8 cellular contexts compared by ENCODE assay signal in the genomic region with DNA sequence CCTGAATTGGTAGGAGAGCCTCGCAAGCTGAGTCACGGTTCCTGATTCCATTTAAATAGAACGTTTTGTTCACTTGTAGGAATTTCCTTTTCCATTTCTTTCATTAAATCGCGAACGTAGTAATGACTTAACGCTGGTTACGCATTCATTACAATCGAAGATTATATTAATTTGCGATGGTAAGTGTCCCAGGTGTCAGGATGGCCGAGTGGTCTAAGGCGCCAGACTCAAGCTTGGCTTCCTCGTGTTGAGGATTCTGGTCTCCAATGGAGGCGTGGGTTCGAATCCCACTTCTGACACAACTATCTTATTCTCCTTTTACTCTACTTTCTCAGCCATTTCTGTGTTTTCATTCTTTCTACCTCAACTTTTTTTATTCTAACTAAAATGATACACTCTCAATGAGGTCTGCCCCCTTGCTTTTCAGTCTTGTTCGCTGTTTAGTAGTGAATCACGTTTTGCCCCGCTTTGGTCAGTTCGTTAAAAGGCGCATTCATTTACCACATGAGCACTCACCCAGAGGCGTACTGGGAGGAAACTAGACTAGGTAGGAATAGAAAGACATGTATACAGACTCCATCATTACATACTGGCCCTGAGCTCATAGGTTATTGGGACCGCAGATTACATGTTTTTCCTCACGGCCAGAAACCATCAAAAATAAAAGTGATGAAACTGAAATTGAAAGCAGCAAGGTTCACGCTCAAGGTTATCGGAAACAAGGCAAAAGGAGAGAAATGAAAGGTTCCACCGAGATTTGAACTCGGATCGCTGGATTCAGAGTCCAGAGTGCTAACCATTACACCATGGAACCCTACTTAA. TPM values are rescaled to one million over a fixed set of nuclear protein-coding genes. Genes with fewer than 3 reads are reported as not detected.
DNase-seq lines count a peak whose midpoint lies in the region; ATAC-seq, FAIRE-seq and TF ChIP-seq lines count a peak whose summit lies in the region.

No MANE protein-coding gene starts in this region.

- TF ChIP-seq POLR2A in GM12892 (IDR thresholded peaks at IDR 0.05; ENCODE audit: low read depth, low read length), result no peak
- TF ChIP-seq POLR2A in K562 (conservative IDR thresholded peaks at IDR 0.05), result no peak

- in situ Hi-C loops in K562 (cut with MboI), result no loop called here

- H3K4me1 ChIP-seq in K562 (replicated peaks in 1 of 2; ENCODE audit: control insufficient read depth in 2 of 2, insufficient read depth in 2 of 2, low read length in 2 of 2) (peaks cover 3 to 20% of the 10 kb centered on the region in 2 experiments; a peak in 3 of 5 replicates), iPS DF 6.9 (ENCODE audit: control insufficient read depth, insufficient read depth, low read length) (no peaks in the 10 kb centered on the region)

- peak; percentile 88 for TF ChIP-seq EP300 in K562 (IDR thresholded peaks at IDR 0.05; ENCODE audit: low read length)

- no peaks in the 10 kb centered on the region for H4K20me1 ChIP-seq in K562 (replicated peaks; ENCODE audit: control insufficient read depth, insufficient read depth, low read length)

- peak; percentile 67 for FAIRE-seq in GM12892 (lab: Jason Lieb, UNC)
- peak; percentile 58 for FAIRE-seq in K562 (lab: Jason Lieb, UNC)

- POLR2A ChIA-PET in K562 (lab: Yijun Ruan, JAX), result interaction anchor here (0.5 to 9.9 kb wide), 13 partner anchors 11 to 1797 kb away, joined by 3 to 68 read pairs (median 4); a partner anchor contains a TSS

- H3K27ac ChIP-seq in K562 (ENCODE audit: extremely low read depth, low read depth, low read length) (peak overlapping the region; percentile 91), iPS DF 6.9 (ENCODE audit: low read length) (no peak overlapping the region)

- H3K9me3 ChIP-seq in K562 (replicated peaks; ENCODE audit: control insufficient read depth, insufficient read depth, low read depth, low read length) (no peaks in the 10 kb centered on the region), iPS DF 6.9 (ENCODE audit: control insufficient read depth, insufficient read depth, low read length) (no peaks in the 10 kb centered on the region)

- peak in 1 of 2 experiments; percentile 52; a peak in 2 of 4 replicates for TF ChIP-seq RAD21 in K562 (CRISPR knock-in tag; conservative IDR thresholded peaks at IDR 0.05 in 1 of 2, IDR thresholded peaks at IDR 0.05 in 1 of 2)

- BruUV-seq in K562 (replicated peaks; lab: Mats Ljungman, UMichigan), result no TSS peak

- DNase-seq in GM12892 (ENCODE audit: insufficient read length), result no peak
- peak; percentile 67 for DNase-seq in NCI-H2029 (lab: John Stamatoyannopoulos, UW)
- DNase-seq in T1000 (lab: John Stamatoyannopoulos, UW), result peak; percentile 80
- peak; percentile 62 to 94 (median 68) for DNase-seq in K562 (ENCODE audit: extremely low read depth in 1 of 4, low spot score in 3 of 4)
- peak; percentile 55 for DNase-seq in iPS DF 6.9 (ENCODE audit: low read depth, low spot score)
- peak; percentile 85 for DNase-seq in sciatic nerve (ENCODE audit: low spot score)

- H3K36me3 ChIP-seq in K562 (ENCODE audit: control insufficient read depth, insufficient read depth, low read length), result no peaks in the 10 kb centered on the region
- H3K36me3 ChIP-seq in iPS DF 6.9 (ENCODE audit: control insufficient read depth, insufficient read depth, low read length), result no peaks in the 10 kb centered on the region

- WGBS in K562 (ENCODE audit: insufficient coverage, low coverage, missing lambda C conversion rate), result 0% methylated on average over 28 of the region's 28 CpGs
- no CpG with 5 or more reads among the region's 28 CpGs for WGBS in iPS DF 6.9 (ENCODE audit: insufficient coverage, insufficient read length)

- H3K27me3 ChIP-seq in K562 (ENCODE audit: control insufficient read depth in 2 of 2, insufficient read depth in 2 of 2, low read length in 2 of 2) (no peaks in the 10 kb centered on the region), iPS DF 6.9 (ENCODE audit: control insufficient read depth, insufficient read depth, low read length) (no peaks in the 10 kb centered on the region)

- peak overlapping the region; percentile 99 for H3K4me2 ChIP-seq in K562 (ENCODE audit: insufficient read depth, low read length)

- no peaks in the 10 kb centered on the region for H3K79me2 ChIP-seq in K562 (ENCODE audit: control insufficient read depth, insufficient read depth, low read length)

- H3K4me3 ChIP-seq in K562 (peak overlapping the region; percentile 64), iPS DF 6.9 (ENCODE audit: low read length) (peak overlapping the region; percentile 92; the same call in 1 of the 2 replicates)

- TF ChIP-seq CTCF in K562 (IDR thresholded peaks at IDR 0.05 in 2 of 3, conservative IDR thresholded peaks at IDR 0.05 in 1 of 3; ENCODE audit: insufficient read depth in 2 of 3, low read depth in 1 of 3, low read length in 3 of 3), result no peak; a peak in 2 of 6 replicates

- H2AFZ ChIP-seq in K562 (ENCODE audit: low read depth, low read length), result peak overlapping the region; percentile 97

- CTCF ChIA-PET in K562 (lab: Yijun Ruan, JAX; ENCODE audit: low intra/inter-chr PET ratio), result interaction anchor here (0.7 to 4.1 kb wide), 6 partner anchors 11 to 103 kb away, joined by 3 to 20 read pairs (median 8); no protein-coding TSS in a partner anchor

- H3K9me1 ChIP-seq in K562 (ENCODE audit: control insufficient read depth, insufficient read depth, low read length), result no peaks in the 10 kb centered on the region

- peak; percentile 65 for ATAC-seq in HG02870 (IDR thresholded peaks at IDR 0.05; ENCODE audit: unreplicated experiment)
- ATAC-seq in K562, result peak; percentile 82
- ATAC-seq in sciatic nerve, result peak; percentile 89
- no peak for ATAC-seq in HG03469 (IDR thresholded peaks at IDR 0.05; ENCODE audit: unreplicated experiment)

- peak overlapping the region; percentile 92 to 94 for H3K9ac ChIP-seq in K562 (ENCODE audit: insufficient read depth in 1 of 2, low read depth in 2 of 2, low read length in 2 of 2)

- intact Hi-C loops in K562 (cut with micrococcal nuclease) (loop anchor here (1.0 to 5.0 kb wide), 12 partner anchors 14 to 691 kb away; a partner anchor contains a TSS), sciatic nerve (cut with DNase I) (no loop called here)

TF ChIP-seq in K562, 482 proteins besides CTCF, POLR2A, EP300 and RAD21 (continues in another document):
- no peak for TF ChIP-seq ZNF134 (CRISPR knock-in tag; conservative IDR thresholded peaks at IDR 0.05)
- no peak for TF ChIP-seq ZNF311 (CRISPR knock-in tag; IDR thresholded peaks at IDR 0.05)
- no peak for TF ChIP-seq PML (IDR thresholded peaks at IDR 0.05; ENCODE audit: low read length)
- TF ChIP-seq, protein P1, sequence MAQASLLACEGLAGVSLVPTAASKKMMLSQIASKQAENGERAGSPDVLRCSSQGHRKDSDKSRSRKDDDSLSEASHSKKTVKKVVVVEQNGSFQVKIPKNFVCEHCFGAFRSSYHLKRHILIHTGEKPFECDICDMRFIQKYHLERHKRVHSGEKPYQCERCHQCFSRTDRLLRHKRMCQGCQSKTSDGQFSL (CRISPR knock-in tag; IDR thresholded peaks at IDR 0.05), result peak; percentile 25; the same call in 1 of the 2 replicates
- TF ChIP-seq, protein P1 (tag; IDR thresholded peaks at IDR 0.05), result no peak
- TF ChIP-seq, protein P2, sequence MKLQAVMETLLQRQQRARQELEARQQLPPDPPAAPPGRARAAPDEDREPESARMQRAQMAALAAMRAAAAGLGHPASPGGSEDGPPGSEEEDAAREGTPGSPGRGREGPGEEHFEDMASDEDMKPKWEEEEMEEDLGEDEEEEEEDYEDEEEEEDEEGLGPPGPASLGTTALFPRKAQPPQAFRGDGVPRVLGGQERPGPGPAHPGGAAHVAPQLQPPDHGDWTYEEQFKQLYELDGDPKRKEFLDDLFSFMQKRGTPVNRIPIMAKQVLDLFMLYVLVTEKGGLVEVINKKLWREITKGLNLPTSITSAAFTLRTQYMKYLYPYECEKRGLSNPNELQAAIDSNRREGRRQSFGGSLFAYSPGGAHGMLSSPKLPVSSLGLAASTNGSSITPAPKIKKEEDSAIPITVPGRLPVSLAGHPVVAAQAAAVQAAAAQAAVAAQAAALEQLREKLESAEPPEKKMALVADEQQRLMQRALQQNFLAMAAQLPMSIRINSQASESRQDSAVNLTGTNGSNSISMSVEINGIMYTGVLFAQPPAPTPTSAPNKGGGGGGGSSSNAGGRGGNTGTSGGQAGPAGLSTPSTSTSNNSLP (IDR thresholded peaks at IDR 0.05; ENCODE audit: borderline replicate concordance, low read depth, low read length), result 0 out of 2 replicates have a peak, but pooled peaks have one; percentile 62
- TF ChIP-seq NCOR1 (IDR thresholded peaks at IDR 0.05), result 0 out of 2 replicates have a peak, but pooled peaks have one; percentile 20
- 0 out of 2 replicates have a peak, but pooled peaks have one; percentile 61 for TF ChIP-seq ZNF766 (CRISPR knock-in tag; conservative IDR thresholded peaks at IDR 0.05)
- TF ChIP-seq NFATC3 (IDR thresholded peaks at IDR 0.05), result 0 out of 2 replicates have a peak, but pooled peaks have one; percentile 21

RNA-seq across cellular contexts. Expression of a gene that starts 17.3 kb away (rescaled TPM):
- 33.3 TPM for polyA plus RNA-seq in GM12892 (2012; ENCODE audit: missing spikeins)
- total RNA-seq in K562 (2011; cell fraction: chromatin; rRNA removed; ENCODE audit: low replicate concordance), result 367 and 380 TPM in 2 replicates
- total RNA-seq in K562 (2011; cell fraction: nucleolus; rRNA removed), result 219 and 229 TPM in 2 replicates
- 317 and 452 TPM in 2 replicates for total RNA-seq in K562 (2011; cell fraction: nucleoplasm; rRNA removed)
- 145 and 157 TPM in 2 replicates for total RNA-seq in K562 (2014; rRNA removed)
- total RNA-seq in K562 (2014; rRNA removed; fragmentation: Illumina TruSeq; extraction: Trizol), result 126 and 129 TPM in 2 replicates
- 141 and 156 TPM in 2 replicates for total RNA-seq in K562 (2015; rRNA removed; fragmentation: Illumina TruSeq; extraction: Trizol)
- 122 and 127 TPM in 2 replicates for total RNA-seq in K562 (2021)
- 206 and 235 TPM in 2 replicates for polyA plus RNA-seq in K562 (2011; rRNA removed)
- 186 and 195 TPM in 2 replicates for polyA plus RNA-seq in K562 (2011; cell fraction: cytosol; rRNA removed)
- polyA plus RNA-seq in K562 (2011; cell fraction: nucleus; rRNA removed), result 387 and 419 TPM in 2 replicates
- polyA plus RNA-seq in K562 (2012), result 101 and 114 TPM in 2 replicates
- 90.9 and 99.7 TPM in 2 replicates for polyA plus RNA-seq in K562 (2014; fragmentation: Illumina TruSeq; extraction: Trizol)
- 10 to 100 TPM; 37.7 to 49.6 TPM for polyA plus RNA-seq in K562 (2014; fragmentation: Nextera tagmentation; extraction: Ambion mirVana)
- 118 TPM in 2 replicates for polyA plus RNA-seq in K562 (2014; rRNA removed)
- 250 and 288 TPM in 2 replicates for polyA minus RNA-seq in K562 (2011; rRNA and poly(A)+ RNA removed)
- polyA minus RNA-seq in K562 (2011; cell fraction: cytosol; rRNA and poly(A)+ RNA removed), result 93.5 and 114 TPM in 2 replicates
- 159 and 183 TPM in 2 replicates for polyA minus RNA-seq in K562 (2011; cell fraction: nucleus; rRNA and poly(A)+ RNA removed)
- 50.0 TPM for total RNA-seq in sciatic nerve
